2 cellular contexts compared by ENCODE assay signal in genomic region chr10:80187060-80187459, GRCh38.
TF ChIP-seq lines count a peak whose summit lies in the region.

No MANE protein-coding gene starts in this region.

TF ChIP-seq in GM12878, 131 proteins besides CTCF, POLR2A, EP300 and RAD21:
- TF ChIP-seq STAT1 (conservative IDR thresholded peaks at IDR 0.05) (no peak), ZNF217 (IDR thresholded peaks at IDR 0.05) (no peak), CREM (IDR thresholded peaks at IDR 0.05; ENCODE audit: low read depth) (no peak), RUNX3 (IDR thresholded peaks at IDR 0.05; ENCODE audit: low read length) (no peak), ZBTB4 (CRISPR knock-in tag; IDR thresholded peaks at IDR 0.05) (no peak), TCF12 (IDR thresholded peaks at IDR 0.05; ENCODE audit: low read depth, low read length) (no peak), IKZF2 (IDR thresholded peaks at IDR 0.05) (no peak), PML (IDR thresholded peaks at IDR 0.05; ENCODE audit: low read length) (no peak), SMAD1 (IDR thresholded peaks at IDR 0.05; ENCODE audit: low read depth, partially characterized antibody) (no peak), CUX1 (IDR thresholded peaks at IDR 0.05; ENCODE audit: insufficient replicate concordance, low read depth, low read length) (no peak), SP1 (IDR thresholded peaks at IDR 0.05; ENCODE audit: low read depth, low read length) (no peak), SIN3A (IDR thresholded peaks at IDR 0.05; ENCODE audit: low read depth, low read length) (no peak), POLR2AphosphoS5 (IDR thresholded peaks at IDR 0.05; ENCODE audit: low read length) (no peak), RAD51 (IDR thresholded peaks at IDR 0.05) (no peak), CHD2 (IDR thresholded peaks at IDR 0.05; ENCODE audit: borderline replicate concordance, low read depth, low read length) (no peak)

TF ChIP-seq in HEK293T, 16 proteins besides CTCF, POLR2A, EP300 and RAD21:
- no peak for TF ChIP-seq ARNT (IDR thresholded peaks at IDR 0.05)
